ENCODE assay signal across 8 cellular contexts in the genomic region with DNA sequence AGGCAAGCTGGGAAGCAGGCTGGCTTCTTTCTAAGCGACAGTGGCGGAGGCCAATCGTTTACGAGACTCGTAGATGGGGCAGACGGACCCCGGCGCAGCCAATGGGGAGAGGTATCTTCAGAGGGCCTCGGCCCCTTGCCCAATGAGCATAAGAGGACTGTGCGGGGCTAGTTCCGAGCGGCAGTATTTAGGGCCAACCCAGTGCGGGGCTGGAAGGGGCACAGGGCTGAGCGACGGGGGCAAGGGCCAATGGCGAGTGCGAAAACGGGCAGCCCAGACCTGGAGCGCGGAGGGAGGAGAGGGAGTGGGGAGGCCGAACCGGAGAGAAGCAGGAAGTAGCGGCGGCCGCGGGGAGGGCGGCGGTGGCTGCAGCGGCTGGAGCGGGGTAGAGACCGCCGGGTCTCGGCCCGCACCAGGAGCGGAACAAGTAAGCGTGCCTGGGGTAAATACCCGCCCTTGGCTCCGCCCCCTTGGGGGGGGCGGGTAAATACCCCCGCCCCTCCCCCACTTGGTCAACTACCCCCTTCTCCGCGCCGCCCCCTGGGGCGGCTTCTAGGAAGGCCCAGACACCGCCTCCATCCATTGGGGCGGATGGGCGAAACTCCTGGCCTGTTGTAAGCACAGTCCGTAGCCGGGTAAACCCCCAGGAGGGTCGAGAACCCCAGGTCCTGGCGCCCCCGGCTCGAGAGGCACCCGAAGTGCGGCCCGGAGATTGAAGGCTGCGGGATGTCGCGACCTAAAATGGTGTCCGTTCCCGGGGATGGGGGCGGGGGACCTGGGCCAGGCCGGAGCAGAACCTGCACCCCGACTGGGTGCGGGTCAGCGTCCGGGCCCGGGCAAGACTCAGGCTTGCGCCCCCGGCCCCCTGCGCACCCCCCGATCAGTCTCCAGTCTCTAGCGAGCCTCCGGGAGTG. TPM values are rescaled to one million over a fixed set of nuclear protein-coding genes. Genes with fewer than 3 reads are reported as not detected.
A peak's percentile ranks its signal among the peaks of the same experiment; 100 is the strongest.
DNase-seq lines count a peak whose midpoint lies in the region; ATAC-seq and TF ChIP-seq lines count a peak whose summit lies in the region.

A gene with protein sequence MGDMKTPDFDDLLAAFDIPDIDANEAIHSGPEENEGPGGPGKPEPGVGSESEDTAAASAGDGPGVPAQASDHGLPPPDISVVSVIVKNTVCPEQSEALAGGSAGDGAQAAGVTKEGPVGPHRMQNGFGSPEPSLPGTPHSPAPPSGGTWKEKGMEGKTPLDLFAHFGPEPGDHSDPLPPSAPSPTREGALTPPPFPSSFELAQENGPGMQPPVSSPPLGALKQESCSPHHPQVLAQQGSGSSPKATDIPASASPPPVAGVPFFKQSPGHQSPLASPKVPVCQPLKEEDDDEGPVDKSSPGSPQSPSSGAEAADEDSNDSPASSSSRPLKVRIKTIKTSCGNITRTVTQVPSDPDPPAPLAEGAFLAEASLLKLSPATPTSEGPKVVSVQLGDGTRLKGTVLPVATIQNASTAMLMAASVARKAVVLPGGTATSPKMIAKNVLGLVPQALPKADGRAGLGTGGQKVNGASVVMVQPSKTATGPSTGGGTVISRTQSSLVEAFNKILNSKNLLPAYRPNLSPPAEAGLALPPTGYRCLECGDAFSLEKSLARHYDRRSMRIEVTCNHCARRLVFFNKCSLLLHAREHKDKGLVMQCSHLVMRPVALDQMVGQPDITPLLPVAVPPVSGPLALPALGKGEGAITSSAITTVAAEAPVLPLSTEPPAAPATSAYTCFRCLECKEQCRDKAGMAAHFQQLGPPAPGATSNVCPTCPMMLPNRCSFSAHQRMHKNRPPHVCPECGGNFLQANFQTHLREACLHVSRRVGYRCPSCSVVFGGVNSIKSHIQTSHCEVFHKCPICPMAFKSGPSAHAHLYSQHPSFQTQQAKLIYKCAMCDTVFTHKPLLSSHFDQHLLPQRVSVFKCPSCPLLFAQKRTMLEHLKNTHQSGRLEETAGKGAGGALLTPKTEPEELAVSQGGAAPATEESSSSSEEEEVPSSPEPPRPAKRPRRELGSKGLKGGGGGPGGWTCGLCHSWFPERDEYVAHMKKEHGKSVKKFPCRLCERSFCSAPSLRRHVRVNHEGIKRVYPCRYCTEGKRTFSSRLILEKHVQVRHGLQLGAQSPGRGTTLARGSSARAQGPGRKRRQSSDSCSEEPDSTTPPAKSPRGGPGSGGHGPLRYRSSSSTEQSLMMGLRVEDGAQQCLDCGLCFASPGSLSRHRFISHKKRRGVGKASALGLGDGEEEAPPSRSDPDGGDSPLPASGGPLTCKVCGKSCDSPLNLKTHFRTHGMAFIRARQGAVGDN (plus strand): TSS at position 331 of the 914 bp plus-strand sequence. CDS start 3,993 bp downstream, outside the sequence.

- H3K9me3 ChIP-seq in OCI-LY7 (ENCODE audit: low read length) = no peaks in the 10 kb centered on the region

- H3K36me3 Mint-ChIP-seq in endothelial cell (ENCODE audit: low read depth, unreplicated experiment) = peaks cover 15% of the 10 kb centered on the region
- peaks cover 10% of the 10 kb centered on the region for H3K36me3 Mint-ChIP-seq in mesothelial cell of epicardium

- peak within 1 kb of the TSS; percentile 88 for H3K4me2 ChIP-seq in OCI-LY7 (ENCODE audit: low read length)

- POLR2A ChIA-PET in OCI-LY7 (lab: Charles Lee) = interaction anchor here (0.6 to 1.7 kb wide), 10 partner anchors 28 to 134 kb away, joined by 3 to 7 read pairs (median 4); a partner anchor contains a TSS

- no peaks in the 10 kb centered on the region for H3K9me2 ChIP-seq in OCI-LY7 (ENCODE audit: insufficient read depth, low read length)

- peak within 1 kb of the TSS; percentile 79 for H2AFZ ChIP-seq in OCI-LY7 (ENCODE audit: low read length)

- DNase-seq in DMS 273 (lab: John Stamatoyannopoulos, UW; ENCODE audit: unreplicated experiment) (peak; percentile 100), HuH-7.5 (ENCODE audit: low spot score) (peak; percentile 99), OCI-LY7 (ENCODE audit: low spot score) (peak; percentile 100), activated T-cell treated with anti-CD3 and anti-CD28 coated beads for 1 hour (ENCODE audit: low read depth) (peak; percentile 94), endothelial cell (ENCODE audit: low spot score) (peak; percentile 98), mesothelial cell of epicardium (ENCODE audit: low spot score in 2 of 2, unreplicated experiment in 2 of 2) (peak; percentile 99 to 100)
- DNase-seq in stimulated activated CD8-positive, alpha-beta memory T cell treated with anti-CD3 and anti-CD28 coated beads, Interleukin-15, amount 100 ng/mL, for 48 hours (ENCODE audit: low read depth in 2 of 2) = peak; percentile 99

- peaks cover 17% of the 10 kb centered on the region for H3K4me1 Mint-ChIP-seq in endothelial cell (ENCODE audit: unreplicated experiment)
- peaks cover 17% of the 10 kb centered on the region for H3K4me1 Mint-ChIP-seq in mesothelial cell of epicardium

- H3K4me3 ChIP-seq in OCI-LY7 (ENCODE audit: low read depth, low read length, poor library complexity, severe bottlenecking) = peak within 1 kb of the TSS; percentile 80

- H3K36me3 ChIP-seq in OCI-LY7 (ENCODE audit: insufficient read depth, low read length) = peaks cover 16% of the 10 kb centered on the region

- H3K27ac Mint-ChIP-seq in endothelial cell (ENCODE audit: unreplicated experiment) (peak within 1 kb of the TSS; percentile 99), mesothelial cell of epicardium (peak within 1 kb of the TSS; percentile 100)

- H4K20me1 ChIP-seq in OCI-LY7 (ENCODE audit: insufficient read depth, low read length) = peaks cover 9% of the 10 kb centered on the region

- peaks cover 19% of the 10 kb centered on the region; the same call in 1 of the 2 replicates for H3K79me2 ChIP-seq in OCI-LY7 (ENCODE audit: insufficient read depth, low read depth, low read length)

- peaks cover 27% of the 10 kb centered on the region for H3K4me1 ChIP-seq in OCI-LY7 (ENCODE audit: insufficient read depth, low read length, poor library complexity, severe bottlenecking)

- H3K27ac ChIP-seq in OCI-LY7 (ENCODE audit: low read depth, low read length, poor library complexity, severe bottlenecking) = peak within 1 kb of the TSS; percentile 91

- intact Hi-C loops in OCI-LY7 (cut with micrococcal nuclease; ENCODE audit: unreplicated experiment) = loop anchor here (1.0 to 5.0 kb wide), 5 partner anchors 28 to 117 kb away; a partner anchor contains a TSS

- H3K4me3 Mint-ChIP-seq in endothelial cell (ENCODE audit: unreplicated experiment) = peak within 1 kb of the TSS; percentile 97
- peak within 1 kb of the TSS; percentile 92 for H3K4me3 Mint-ChIP-seq in mesothelial cell of epicardium

- ATAC-seq in GM21526 (IDR thresholded peaks at IDR 0.05; ENCODE audit: low FRiP score, unreplicated experiment) = peak; percentile 80

- H3K27me3 Mint-ChIP-seq in endothelial cell (ENCODE audit: unreplicated experiment) (peaks cover 17% of the 10 kb centered on the region), mesothelial cell of epicardium (ENCODE audit: low read depth) (no peaks in the 10 kb centered on the region)

- CTCF ChIA-PET in OCI-LY7 (lab: Charles Lee; ENCODE audit: unreplicated experiment) = interaction anchor here (0.6 to 0.7 kb wide), 2 partner anchors 19 to 996 kb away, joined by 3 read pairs; no protein-coding TSS in a partner anchor

- TF ChIP-seq CTCF in OCI-LY7 (conservative IDR thresholded peaks at IDR 0.05; ENCODE audit: low read length) (no peak), endothelial cell (IDR thresholded peaks at IDR 0.05; ENCODE audit: unreplicated experiment) (no peak), mesothelial cell of epicardium (IDR thresholded peaks at IDR 0.05; ENCODE audit: unreplicated experiment) (no peak)

- no TSS peak for BruUV-seq in OCI-LY7 (replicated peaks; lab: Mats Ljungman, UMichigan)

- H3K9me3 Mint-ChIP-seq in endothelial cell (ENCODE audit: unreplicated experiment) (no peaks in the 10 kb centered on the region), mesothelial cell of epicardium (no peaks in the 10 kb centered on the region)

RNA-seq across cellular contexts. Expression of the gene that starts here (rescaled TPM):
- 18.0 and 20.9 TPM in 2 replicates for total RNA-seq in OCI-LY7 (2014; rRNA removed; shearing (Covaris generic))
- total RNA-seq in OCI-LY7 (2022) = 31.6 and 31.7 TPM in 2 replicates
- 29.9 TPM for total RNA-seq in endothelial cell (ENCODE audit: unreplicated experiment)
- total RNA-seq in mesothelial cell of epicardium = 32.1 to 37.2 TPM (median 32.3 TPM) in 3 replicates

Comparison
In these comparisons a context has a peak if more than half of its experiments do, and no peak if none do; other contexts are left out.
1. Peak in every context shown above with its lines: DNase-seq, ATAC-seq, H3K4me3 ChIP-seq and H3K27ac ChIP-seq.